17 cellular contexts compared by ENCODE assay signal in the genomic region with DNA sequence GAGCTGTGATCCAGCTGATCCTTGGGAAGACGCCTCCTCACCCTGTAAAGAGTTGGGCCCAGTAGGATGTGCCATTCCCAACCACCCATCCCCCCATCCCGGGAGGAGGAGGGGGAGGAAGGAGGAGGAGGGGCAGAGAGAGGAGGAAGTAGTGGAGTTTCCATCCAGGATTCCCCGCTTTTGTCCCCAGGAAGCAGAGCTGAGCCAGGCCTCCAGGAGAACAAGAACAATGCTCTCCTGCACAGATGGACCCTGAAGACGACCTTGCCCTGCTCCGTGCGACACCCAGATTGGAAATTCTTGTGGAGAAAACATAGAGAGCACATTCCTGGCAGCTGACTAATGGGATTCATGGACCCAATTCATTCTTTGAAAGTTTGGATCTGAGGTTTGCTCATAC.
DNase-seq lines count a peak whose midpoint lies in the region; ATAC-seq and TF ChIP-seq lines count a peak whose summit lies in the region.
"Had no signal": no experiment of that assay in that cellular context is flagged by ENCODE, and none has a peak within 500 bp of the region (broad histone marks: within the 10 kb centered on the region; RNA-seq: fewer than 3 reads in every experiment).

No MANE protein-coding gene starts in this region.

- no peak overlapping the region for H3K27ac ChIP-seq in aorta (ENCODE audit: low read depth in 1 of 2, low read length in 2 of 2)
- H3K27ac ChIP-seq: adrenal gland, dorsolateral prefrontal cortex, prostate gland, tibial nerve had no signal

- intact Hi-C loops in left ventricle myocardium superior (cut with micrococcal nuclease) (no loop called here), aorta (cut with DNase I) (no loop called here)

- no peak for TF ChIP-seq CTCF in cardiac fibroblast (IDR thresholded peaks at IDR 0.05; ENCODE audit: low read depth, low read length)

- DNase-seq in EH (ENCODE audit: low read depth): peak; percentile 26
- peak; percentile 79 for DNase-seq in M059J (ENCODE audit: low read depth)
- peak; percentile 2 to 40 for DNase-seq in cardiac fibroblast (ENCODE audit: low read depth in 2 of 2)
- peak; percentile 44 for DNase-seq in kidney tubule cell (ENCODE audit: low spot score)
- DNase-seq in left ventricle myocardium superior: no peak
- no peak for DNase-seq in aorta
- DNase-seq in stimulated activated naive CD4-positive, alpha-beta T cell (lab: John Stamatoyannopoulos, UW): no peak
- no peak for DNase-seq in DMS79 (lab: John Stamatoyannopoulos, UW)
- DNase-seq: activated CD4-positive, alpha-beta T cell treated with anti-CD3 and anti-CD28 coated beads, Interleukin-2, amount 10 ng/mL, durations not matched to agents 24 days and 14 days; activated T-cell treated with anti-CD3 and anti-CD28 coated beads, Interleukin-2, amount 50 U/mL, for 48 hours; adrenal gland; dorsolateral prefrontal cortex; NCI-H1694; NCI-H524 treated with DMSO at 0.1 percent for 48 hours had no signal

- WGBS in aorta, 2 donors: 39% methylated on average over 6 of the region's 6 CpGs

- ATAC-seq in left ventricle myocardium superior (no peak), aorta (ENCODE audit: low FRiP score) (no peak)
- ATAC-seq: K562 had no signal

- H3K36me3 ChIP-seq in aorta (ENCODE audit: control insufficient read depth in 1 of 2, insufficient read depth in 2 of 2, low read length in 1 of 2): no peaks in the 10 kb centered on the region
- H3K36me3 ChIP-seq: adrenal gland, prostate gland, tibial nerve had no signal

- H3K4me3 ChIP-seq in cardiac fibroblast (replicated peaks in 1 of 2; ENCODE audit: low read depth in 2 of 2, low read length in 2 of 2) (no peak overlapping the region), aorta (ENCODE audit: low read length in 2 of 2) (no peak overlapping the region)
- H3K4me3 ChIP-seq: adrenal gland, dorsolateral prefrontal cortex, K562, prostate gland, tibial nerve had no signal

- no peaks in the 10 kb centered on the region for H3K27me3 ChIP-seq in aorta (ENCODE audit: control insufficient read depth in 1 of 2, insufficient read depth in 2 of 2, low read length in 1 of 2)
- H3K27me3 ChIP-seq: tibial nerve had no signal

- H3K4me1 ChIP-seq in aorta (ENCODE audit: control insufficient read depth in 1 of 2, insufficient read depth in 2 of 2, low read length in 2 of 2): no peaks in the 10 kb centered on the region
- H3K4me1 ChIP-seq: adrenal gland, prostate gland, tibial nerve had no signal

- no peaks in the 10 kb centered on the region for H3K9me3 ChIP-seq in aorta (ENCODE audit: control insufficient read depth, low read length)
- H3K9me3 ChIP-seq: adrenal gland, prostate gland, tibial nerve had no signal

Comparison
In these comparisons a context has a peak if more than half of its experiments do, and no peak if none do; other contexts are left out.
1. DNase-seq: peak in EH (single experiment), M059J (single experiment), cardiac fibroblast (2 of 2) and kidney tubule cell (single experiment); none in left ventricle myocardium superior (single experiment), aorta (0 of 2), stimulated activated naive CD4-positive, alpha-beta T cell (0 of 6) and DMS79 (single experiment).